In genomic region chr4:28106155-28106554, GRCh38 we compare ENCODE assay signal across 8 cellular contexts.
"Had no signal": no experiment of that assay in that cellular context is flagged by ENCODE, and none has a peak within 500 bp of the region (broad histone marks: within the 10 kb centered on the region; RNA-seq: fewer than 3 reads in every experiment).

No MANE protein-coding gene starts in this region.

- FAIRE-seq: G401.6, GM12878, GM12891, GM12892, GM18507, GM19239 had no signal

- DNase-seq: GDM1, GF-D8 had no signal

- ATAC-seq: GM12878 had no signal

- H3K4me3 ChIP-seq: GM12878 had no signal
